In the genomic region with DNA sequence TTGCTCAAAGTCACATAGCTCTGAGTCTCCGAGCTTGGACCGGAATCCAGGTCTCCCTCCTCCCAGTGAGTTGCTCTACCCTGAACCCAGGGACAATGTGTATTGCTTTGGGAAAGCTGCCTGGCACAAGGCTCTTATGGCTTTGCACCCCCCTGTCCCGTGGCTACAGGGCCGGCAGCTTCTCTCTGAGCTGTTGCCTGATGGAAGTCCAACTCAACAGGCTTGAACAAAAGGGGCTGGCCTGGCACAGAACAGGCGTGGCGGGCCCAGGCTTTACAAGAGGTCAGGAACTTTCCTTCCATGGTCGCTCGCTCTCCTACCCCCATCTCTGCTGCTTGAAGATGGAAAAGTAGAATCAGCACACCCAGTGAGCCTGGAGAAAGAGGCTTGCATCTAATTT, we compare ENCODE assay signal across 19 cellular contexts. TPM values are rescaled to one million over a fixed set of nuclear protein-coding genes. Genes with fewer than 3 reads are reported as not detected.
"Had no signal": no experiment of that assay in that cellular context is flagged by ENCODE, and none has a peak within 500 bp of the region (broad histone marks: within the 10 kb centered on the region; RNA-seq: fewer than 3 reads in every experiment).

No MANE protein-coding gene starts in this region.

- H3K27ac Mint-ChIP-seq: activated B cell treated with CpG ODN at 0.5 μM for 24 hours; activated CD4-positive, alpha-beta T cell treated with anti-CD3 and anti-CD28 coated beads, Interleukin-2, amount 10 ng/mL, durations not matched to agents 7 days and 5 days; activated CD8-positive, alpha-beta T cell treated with anti-CD3 and anti-CD28 coated beads, Interleukin-2, amount 10 ng/mL, durations not matched to agents 7 days and 5 days; activated naive CD4-positive, alpha-beta T cell treated with anti-CD3 and anti-CD28 coated beads, Interleukin-2, amount 50 U/mL, for 72 hours; nephron; stimulated activated naive CD8-positive, alpha-beta T cell treated with anti-CD3 and anti-CD28 coated beads, Interleukin-15, amount 100 ng/mL, for 72 hours; T-helper 2 cell treated with Interferon-gamma antibody and Interleukin-4, amounts not matched to agents 5 μg/mL and 100 μg/mL, for 36 hours had no signal

- H3K36me3 Mint-ChIP-seq: activated naive CD4-positive, alpha-beta T cell treated with anti-CD3 and anti-CD28 coated beads, Interleukin-2, amount 50 U/mL, for 72 hours had no signal

- H3K9me3 ChIP-seq: lower lobe of right lung had no signal

- H3K4me3 Mint-ChIP-seq: activated B cell treated with CpG ODN at 0.5 μM for 24 hours; activated CD4-positive, alpha-beta T cell treated with anti-CD3 and anti-CD28 coated beads, Interleukin-2, amount 10 ng/mL, durations not matched to agents 7 days and 5 days; activated CD8-positive, alpha-beta T cell treated with anti-CD3 and anti-CD28 coated beads, Interleukin-2, amount 10 ng/mL, durations not matched to agents 7 days and 5 days; activated T-cell treated with anti-CD3 and anti-CD28 coated beads, Interleukin-2, amount 50 U/mL, for 4 hours; nephron; stimulated activated naive CD8-positive, alpha-beta T cell treated with anti-CD3 and anti-CD28 coated beads, Interleukin-15, amount 100 ng/mL, for 72 hours; T-helper 2 cell treated with Interferon-gamma antibody and Interleukin-4, amounts not matched to agents 5 μg/mL and 100 μg/mL, for 36 hours had no signal

- H3K27ac ChIP-seq: lower lobe of right lung, SK-N-MC had no signal

- ATAC-seq: activated CD8-positive, alpha-beta T cell treated with anti-CD3 and anti-CD28 coated beads, Interleukin-2, amount 10 ng/mL, durations not matched to agents 7 days and 5 days; activated naive CD4-positive, alpha-beta T cell treated with anti-CD3 and anti-CD28 coated beads, Interleukin-2, amount 50 U/mL, for 72 hours; activated T-cell treated with anti-CD3 and anti-CD28 coated beads, Interleukin-2, amount 50 U/mL, for 4 hours; lower lobe of right lung; stimulated activated naive CD8-positive, alpha-beta T cell treated with anti-CD3 and anti-CD28 coated beads, Interleukin-15, amount 100 ng/mL, for 72 hours had no signal

- DNase-seq: activated B cell treated with CpG ODN at 0.5 μM for 24 hours; activated CD4-positive, alpha-beta T cell treated with anti-CD3 and anti-CD28 coated beads, Interleukin-2, amount 10 ng/mL, durations not matched to agents 7 days and 5 days; activated CD8-positive, alpha-beta T cell treated with anti-CD3 and anti-CD28 coated beads, Interleukin-2, amount 10 ng/mL, durations not matched to agents 7 days and 5 days; activated gamma-delta T cell treated with Interleukin-2 at 50 U/mL for 16 hours; activated T-cell treated with anti-CD3 and anti-CD28 coated beads, Interleukin-2, amount 50 U/mL, for 4 hours; amniotic stem cell; erythroblast; lower lobe of right lung; midbrain; retina; trophoblast cell had no signal

- H3K4me3 ChIP-seq: lower lobe of right lung, SK-N-MC had no signal

- H3K9me3 Mint-ChIP-seq: activated B cell treated with CpG ODN at 0.5 μM for 24 hours; activated CD4-positive, alpha-beta T cell treated with anti-CD3 and anti-CD28 coated beads, Interleukin-2, amount 10 ng/mL, durations not matched to agents 7 days and 5 days; activated naive CD4-positive, alpha-beta T cell treated with anti-CD3 and anti-CD28 coated beads, Interleukin-2, amount 50 U/mL, for 72 hours; activated T-cell treated with anti-CD3 and anti-CD28 coated beads, Interleukin-2, amount 50 U/mL, for 4 hours; nephron; stimulated activated naive CD8-positive, alpha-beta T cell treated with anti-CD3 and anti-CD28 coated beads, Interleukin-15, amount 100 ng/mL, for 72 hours; T-helper 2 cell treated with Interferon-gamma antibody and Interleukin-4, amounts not matched to agents 5 μg/mL and 100 μg/mL, for 36 hours had no signal

- H3K4me1 Mint-ChIP-seq: activated B cell treated with CpG ODN at 0.5 μM for 24 hours; activated CD4-positive, alpha-beta T cell treated with anti-CD3 and anti-CD28 coated beads, Interleukin-2, amount 10 ng/mL, durations not matched to agents 7 days and 5 days; nephron; stimulated activated naive CD8-positive, alpha-beta T cell treated with anti-CD3 and anti-CD28 coated beads, Interleukin-15, amount 100 ng/mL, for 72 hours had no signal

- H3K27me3 Mint-ChIP-seq: activated B cell treated with CpG ODN at 0.5 μM for 24 hours; stimulated activated naive CD8-positive, alpha-beta T cell treated with anti-CD3 and anti-CD28 coated beads, Interleukin-15, amount 100 ng/mL, for 72 hours had no signal

- H3K4me1 ChIP-seq: lower lobe of right lung had no signal

- H3K36me3 ChIP-seq: lower lobe of right lung had no signal

RNA-seq across cellular contexts. Expression of gene MYEOV, which starts 34.3 kb away (rescaled TPM):
- total RNA-seq: activated CD4-positive, alpha-beta T cell treated with anti-CD3 and anti-CD28 coated beads, Interleukin-2, amount 10 ng/mL, durations not matched to agents 7 days and 5 days; activated CD8-positive, alpha-beta T cell treated with anti-CD3 and anti-CD28 coated beads, Interleukin-2, amount 10 ng/mL, durations not matched to agents 7 days and 5 days; activated naive CD4-positive, alpha-beta T cell treated with anti-CD3 and anti-CD28 coated beads, Interleukin-2, amount 50 U/mL, for 72 hours; frontal cortex; skeletal muscle tissue; temporal lobe had no signal
